ENCODE assay signal across 1 cellular context in genomic region chr16:760065-760464, GRCh38.
TF ChIP-seq lines count a peak whose summit lies in the region.

No MANE protein-coding gene starts in this region.

TF ChIP-seq in A549, 52 proteins besides CTCF, POLR2A, EP300 and RAD21:
- TF ChIP-seq REST (IDR thresholded peaks at IDR 0.05) = no peak
